In the genomic region with DNA sequence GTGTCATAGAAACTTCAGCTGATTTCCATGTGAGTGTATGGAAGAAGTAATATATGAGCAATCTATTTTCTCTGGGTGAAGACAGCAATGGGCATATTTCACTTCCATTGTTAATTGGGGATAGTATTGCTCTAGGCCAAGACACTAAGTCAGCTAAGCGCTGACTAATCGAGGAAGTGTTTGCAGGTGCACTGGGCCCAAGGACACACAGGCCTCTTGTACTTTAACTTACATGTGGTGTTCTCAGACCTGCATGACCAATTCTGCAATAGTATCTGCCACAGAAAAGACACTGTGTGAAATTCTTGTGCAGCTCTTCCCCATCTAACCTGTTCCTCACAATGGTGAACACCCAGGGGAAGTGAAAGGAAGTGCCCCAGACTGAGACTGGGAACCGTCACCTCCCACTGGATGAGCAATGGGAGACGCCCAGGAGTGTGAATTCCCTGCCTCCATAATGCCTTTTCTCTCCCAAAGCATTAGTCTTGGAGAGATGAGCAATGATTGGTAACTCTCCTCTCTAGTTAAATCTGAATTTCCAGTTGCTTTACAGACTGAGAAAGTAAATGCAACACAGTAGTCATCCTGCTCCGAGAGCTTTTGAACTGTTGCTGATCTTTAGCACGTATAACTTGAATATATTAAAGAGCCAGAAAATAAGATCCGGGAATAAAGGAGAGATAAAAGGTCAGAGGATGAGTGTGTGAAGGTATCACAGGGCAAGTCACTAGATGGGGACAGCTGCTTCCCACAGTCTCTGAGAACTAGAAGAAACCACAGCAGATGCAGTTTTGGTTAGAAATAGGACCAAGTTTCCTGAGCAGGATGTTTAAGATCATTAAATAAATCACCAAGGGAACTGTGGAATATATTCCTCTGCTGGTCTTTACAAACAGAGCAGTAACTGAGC, we compare ENCODE assay signal across 13 cellular contexts.
A peak's percentile ranks its signal among the peaks of the same experiment; 100 is the strongest.
DNase-seq lines count a peak whose midpoint lies in the region; ATAC-seq and TF ChIP-seq lines count a peak whose summit lies in the region.
"Had no signal": no experiment of that assay in that cellular context is flagged by ENCODE, and none has a peak within 500 bp of the region (broad histone marks: within the 10 kb centered on the region; RNA-seq: fewer than 3 reads in every experiment).

No MANE protein-coding gene starts in this region.

- peak; percentile 32 for DNase-seq in CD1c-positive myeloid dendritic cell (ENCODE audit: extremely low spot score)
- peak; percentile 64 for DNase-seq in GM20000 (ENCODE audit: low spot score)
- peak; percentile 67 for DNase-seq in HT1080 (ENCODE audit: low read depth)
- no peak for DNase-seq in esophagus squamous epithelium (lab: John Stamatoyannopoulos, UW)
- DNase-seq in activated T-helper 1 cell treated with anti-CD3 and anti-CD28 coated beads, Interleukin-12 subunit alpha, Interleukin-12 subunit beta, Interleukin-2, Interleukin-4 antibody, amounts not matched to agents 30 ng/mL and 10 ng/mL and 1 ng/mL, durations not matched to agents 14 hours and 24 hours and 36 hours (ENCODE audit: low spot score) = no peak
- no peak for DNase-seq in activated CD4-positive, alpha-beta T cell treated with anti-CD3 and anti-CD28 coated beads, Interleukin-2, amount 50 U/mL, for 4 hours
- DNase-seq in right cardiac atrium = no peak
- DNase-seq in GM19238 (ENCODE audit: insufficient read length, low spot score) = no peak
- DNase-seq: activated CD4-positive, alpha-beta T cell treated with anti-CD3 and anti-CD28 coated beads for 1 hour; brain microvascular endothelial cell; CD4-positive, alpha-beta T cell; naive B cell; NCI-H510A treated with DMSO at 0.1 percent for 48 hours had no signal

- no peaks in the 10 kb centered on the region for H3K36me3 Mint-ChIP-seq in activated T-helper 1 cell treated with anti-CD3 and anti-CD28 coated beads, Interleukin-12 subunit alpha, Interleukin-12 subunit beta, Interleukin-2, Interleukin-4 antibody, amounts not matched to agents 30 ng/mL and 10 ng/mL and 1 ng/mL, durations not matched to agents 14 hours and 24 hours and 36 hours (ENCODE audit: low read depth)
- H3K36me3 Mint-ChIP-seq: naive B cell had no signal

- H3K27me3 Mint-ChIP-seq in activated T-helper 1 cell treated with anti-CD3 and anti-CD28 coated beads, Interleukin-12 subunit alpha, Interleukin-12 subunit beta, Interleukin-2, Interleukin-4 antibody, amounts not matched to agents 30 ng/mL and 10 ng/mL and 1 ng/mL, durations not matched to agents 14 hours and 24 hours and 36 hours (ENCODE audit: insufficient read depth) = peaks cover 10% of the 10 kb centered on the region
- H3K27me3 Mint-ChIP-seq: CD4-positive, alpha-beta T cell; naive B cell had no signal

- no peak overlapping the region for H3K27ac Mint-ChIP-seq in activated T-helper 1 cell treated with anti-CD3 and anti-CD28 coated beads, Interleukin-12 subunit alpha, Interleukin-12 subunit beta, Interleukin-2, Interleukin-4 antibody, amounts not matched to agents 30 ng/mL and 10 ng/mL and 1 ng/mL, durations not matched to agents 14 hours and 24 hours and 36 hours
- H3K27ac Mint-ChIP-seq: CD4-positive, alpha-beta T cell had no signal

- no peaks in the 10 kb centered on the region for H3K9me3 ChIP-seq in esophagus squamous epithelium
- no peaks in the 10 kb centered on the region for H3K9me3 ChIP-seq in right cardiac atrium (ENCODE audit: control insufficient read depth, low read length)

- H3K27ac ChIP-seq in esophagus squamous epithelium = peak overlapping the region; percentile 47 to 86 (median 80)
- H3K27ac ChIP-seq in right cardiac atrium (ENCODE audit: low read length) = no peak overlapping the region
- H3K27ac ChIP-seq: brain microvascular endothelial cell had no signal

- peaks cover 0 to 16% (median 0%) of the 10 kb centered on the region in 3 donors for H3K36me3 ChIP-seq in esophagus squamous epithelium
- H3K36me3 ChIP-seq: brain microvascular endothelial cell had no signal

- no peak for ATAC-seq in right cardiac atrium

- no peak for TF ChIP-seq POLR2A in esophagus squamous epithelium (IDR thresholded peaks at IDR 0.05)

- H3K4me1 ChIP-seq in esophagus squamous epithelium (peaks cover 0 to 33% (median 7%) of the 10 kb centered on the region in 3 donors), right cardiac atrium (ENCODE audit: control insufficient read depth, insufficient read depth, low read length) (no peaks in the 10 kb centered on the region)

- H3K27me3 ChIP-seq in esophagus squamous epithelium (no peaks in the 10 kb centered on the region), right cardiac atrium (ENCODE audit: control insufficient read depth, insufficient read depth) (no peaks in the 10 kb centered on the region)
- H3K27me3 ChIP-seq: brain microvascular endothelial cell had no signal

- H3K4me3 Mint-ChIP-seq in activated T-helper 1 cell treated with anti-CD3 and anti-CD28 coated beads, Interleukin-12 subunit alpha, Interleukin-12 subunit beta, Interleukin-2, Interleukin-4 antibody, amounts not matched to agents 30 ng/mL and 10 ng/mL and 1 ng/mL, durations not matched to agents 14 hours and 24 hours and 36 hours = no peak overlapping the region
- H3K4me3 Mint-ChIP-seq: CD4-positive, alpha-beta T cell had no signal

- H3K4me1 Mint-ChIP-seq in activated T-helper 1 cell treated with anti-CD3 and anti-CD28 coated beads, Interleukin-12 subunit alpha, Interleukin-12 subunit beta, Interleukin-2, Interleukin-4 antibody, amounts not matched to agents 30 ng/mL and 10 ng/mL and 1 ng/mL, durations not matched to agents 14 hours and 24 hours and 36 hours (ENCODE audit: low read depth) = peaks cover 3% of the 10 kb centered on the region

- H3K4me3 ChIP-seq in esophagus squamous epithelium (no peak overlapping the region), right cardiac atrium (ENCODE audit: low read length) (no peak overlapping the region)

- intact Hi-C loops in esophagus squamous epithelium (cut with DNase I) (no loop called here), right cardiac atrium (cut with DNase I) (no loop called here)
- intact Hi-C loops in activated T-helper 1 cell treated with anti-CD3 and anti-CD28 coated beads, Interleukin-12 subunit alpha, Interleukin-12 subunit beta, Interleukin-2, Interleukin-4 antibody, amounts not matched to agents 30 ng/mL and 10 ng/mL and 1 ng/mL, durations not matched to agents 14 hours and 24 hours and 36 hours (cut with micrococcal nuclease) = no loop called here

- 45 to 58% methylated on average over 7 of the region's 7 CpGs for WGBS in esophagus squamous epithelium, 2 donors
- 82% methylated on average over 7 of the region's 7 CpGs for WGBS in right cardiac atrium

- H3K9me3 Mint-ChIP-seq in activated T-helper 1 cell treated with anti-CD3 and anti-CD28 coated beads, Interleukin-12 subunit alpha, Interleukin-12 subunit beta, Interleukin-2, Interleukin-4 antibody, amounts not matched to agents 30 ng/mL and 10 ng/mL and 1 ng/mL, durations not matched to agents 14 hours and 24 hours and 36 hours = no peaks in the 10 kb centered on the region
- H3K9me3 Mint-ChIP-seq: CD4-positive, alpha-beta T cell; naive B cell had no signal

- TF ChIP-seq CTCF in GM20000 (IDR thresholded peaks at IDR 0.05; ENCODE audit: extremely low read depth, missing control alignments) (no peak), esophagus squamous epithelium (IDR thresholded peaks at IDR 0.05) (peak in 1 of 6 experiments; percentile 29)

Comparison
In these comparisons a context has a peak if more than half of its experiments do, and no peak if none do; other contexts are left out.
1. DNase-seq: peak in CD1c-positive myeloid dendritic cell (single experiment), GM20000 (single experiment) and HT1080 (single experiment); none in esophagus squamous epithelium (single experiment), activated T-helper 1 cell treated with anti-CD3 and anti-CD28 coated beads, Interleukin-12 subunit alpha, Interleukin-12 subunit beta, Interleukin-2, Interleukin-4 antibody, amounts not matched to agents 30 ng/mL and 10 ng/mL and 1 ng/mL, durations not matched to agents 14 hours and 24 hours and 36 hours (single experiment), activated CD4-positive, alpha-beta T cell treated with anti-CD3 and anti-CD28 coated beads, Interleukin-2, amount 50 U/mL, for 4 hours (0 of 2), right cardiac atrium (0 of 3) and GM19238 (single experiment).